In the genomic region with DNA sequence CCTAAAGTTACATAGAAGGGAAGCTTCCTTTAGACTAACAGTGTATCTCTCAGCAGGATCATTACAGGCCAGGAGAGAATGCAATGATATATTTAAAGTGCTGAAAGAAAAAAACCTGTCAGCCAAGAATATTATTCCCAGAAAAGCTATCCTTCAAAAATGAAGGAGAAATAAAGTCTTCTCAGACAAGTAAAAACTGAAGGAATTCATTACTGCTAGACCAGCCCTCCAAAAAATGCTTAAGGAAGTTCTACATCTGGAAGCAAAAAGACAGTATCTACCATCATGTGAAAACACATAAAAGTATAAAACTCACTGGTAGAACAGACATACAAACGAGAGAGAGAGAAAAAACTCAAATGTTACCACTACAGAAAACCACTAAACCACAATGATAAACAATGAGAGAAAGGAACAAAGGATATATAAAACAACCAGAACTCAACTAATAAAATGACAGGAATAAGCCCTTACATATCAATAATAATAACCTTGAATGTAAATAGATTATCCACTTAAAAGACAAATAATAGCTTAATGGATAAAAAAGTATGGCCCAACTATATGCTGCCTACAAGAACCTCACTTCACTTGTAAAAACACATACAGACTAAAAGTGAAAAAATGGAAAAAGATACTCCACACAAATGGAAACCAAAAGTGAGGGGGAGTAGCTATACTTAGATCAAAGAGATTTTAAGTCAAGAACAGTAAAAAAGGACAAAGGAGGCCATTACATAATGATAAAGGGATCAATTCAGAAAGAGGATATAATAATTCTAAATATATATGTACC, we compare ENCODE assay signal across 14 cellular contexts. TPM values are rescaled to one million over a fixed set of nuclear protein-coding genes. Genes with fewer than 3 reads are reported as not detected.
DNase-seq lines count a peak whose midpoint lies in the region; ATAC-seq and TF ChIP-seq lines count a peak whose summit lies in the region.
"Had no signal": no experiment of that assay in that cellular context is flagged by ENCODE, and none has a peak within 500 bp of the region (broad histone marks: within the 10 kb centered on the region; RNA-seq: fewer than 3 reads in every experiment).

No MANE protein-coding gene starts in this region.

- peaks cover 22 to 49% (median 36%) of the 10 kb centered on the region in 4 donors for H3K4me1 Mint-ChIP-seq in CD4-positive, alpha-beta memory T cell
- peaks cover 57% of the 10 kb centered on the region for H3K4me1 Mint-ChIP-seq in central memory CD8-positive, alpha-beta T cell

- peaks cover 0 to 12% of the 10 kb centered on the region in 2 donors for H3K9me3 ChIP-seq in CD4-positive, alpha-beta memory T cell (ENCODE audit: control insufficient read depth in 1 of 2, low read length in 2 of 2)
- H3K9me3 ChIP-seq in left lung (peaks cover 0 to 40% of the 10 kb centered on the region in 2 donors), gastroesophageal sphincter (peaks cover 0 to 37% (median 3%) of the 10 kb centered on the region in 3 donors)

- intact Hi-C loops in CD4-positive, alpha-beta memory T cell (cut with micrococcal nuclease), result no loop called here
- intact Hi-C loops in left lung (cut with DNase I), result no loop called here

- POLR2A ChIA-PET in CD4-positive, alpha-beta memory T cell (lab: Charles Lee; ENCODE audit: partially characterized antibody), result interaction anchor here (1.1 kb wide), 1 partner anchor 25 kb away, joined by 3 read pairs; no protein-coding TSS in a partner anchor

- WGBS in gastroesophageal sphincter (ENCODE audit: low coverage in 1 of 2), 2 donors, result 68 to 100% methylated on average over 1 of the region's 1 CpG

- H3K27ac ChIP-seq in CD4-positive, alpha-beta memory T cell (ENCODE audit: low read depth, low read length), result no peak overlapping the region
- H3K27ac ChIP-seq in left lung (no peak overlapping the region), gastroesophageal sphincter (no peak overlapping the region)
- H3K27ac ChIP-seq: transverse colon had no signal

- peaks cover 2 to 57% (median 40%) of the 10 kb centered on the region in 8 donors for H3K9me3 Mint-ChIP-seq in CD4-positive, alpha-beta memory T cell
- H3K9me3 Mint-ChIP-seq in central memory CD8-positive, alpha-beta T cell, result peaks cover 28% of the 10 kb centered on the region

- CTCF ChIA-PET in CD4-positive, alpha-beta memory T cell (lab: Charles Lee; ENCODE audit: partially characterized antibody), result interaction anchor here (0.8 to 2.0 kb wide), 6 partner anchors 9 to 312 kb away, joined by 3 to 8 read pairs (median 4); no protein-coding TSS in a partner anchor

- peak overlapping the region in 2 of 8 donors; percentile 3 to 10 for H3K4me3 Mint-ChIP-seq in CD4-positive, alpha-beta memory T cell
- H3K4me3 Mint-ChIP-seq in central memory CD8-positive, alpha-beta T cell, result no peak overlapping the region

- H3K36me3 Mint-ChIP-seq in CD4-positive, alpha-beta memory T cell, result peaks cover 70 to 82% of the 10 kb centered on the region in 2 donors
- H3K36me3 Mint-ChIP-seq in central memory CD8-positive, alpha-beta T cell (ENCODE audit: insufficient read depth), result peaks cover 7% of the 10 kb centered on the region

- H3K27me3 Mint-ChIP-seq in CD4-positive, alpha-beta memory T cell, result no peaks in the 10 kb centered on the region
- no peaks in the 10 kb centered on the region for H3K27me3 Mint-ChIP-seq in central memory CD8-positive, alpha-beta T cell
- H3K27me3 Mint-ChIP-seq: progenitor cell of endocrine pancreas had no signal

- no peak for TF ChIP-seq POLR2A in gastroesophageal sphincter (IDR thresholded peaks at IDR 0.05)

- peak; percentile 75 for ATAC-seq in GM18519 (IDR thresholded peaks at IDR 0.05; ENCODE audit: low FRiP score, unreplicated experiment)
- ATAC-seq in central memory CD8-positive, alpha-beta T cell (replicated peaks; ENCODE audit: extremely low read depth, poor library complexity, severe bottlenecking), result no peak
- ATAC-seq in left lung, result no peak
- no peak for ATAC-seq in gastroesophageal sphincter

- no peaks in the 10 kb centered on the region for H3K4me1 ChIP-seq in CD4-positive, alpha-beta memory T cell (ENCODE audit: insufficient read depth, low read length)
- H3K4me1 ChIP-seq in left lung (peaks cover 0 to 4% of the 10 kb centered on the region in 2 donors), gastroesophageal sphincter (no peaks in the 10 kb centered on the region)
- H3K4me1 ChIP-seq: transverse colon had no signal

- DNase-seq in CD4-positive, alpha-beta memory T cell, result peak in 2 of 5 donors; percentile 10 to 16
- DNase-seq in LHCN-M2 (ENCODE audit: low read depth), result peak; percentile 20
- no peak for DNase-seq in central memory CD8-positive, alpha-beta T cell (ENCODE audit: low spot score in 2 of 2)
- DNase-seq in ureter (ENCODE audit: low spot score), result no peak
- DNase-seq in medulla oblongata (ENCODE audit: extremely low spot score), result no peak
- DNase-seq in left lung, result no peak
- DNase-seq: activated CD4-positive, alpha-beta T cell treated with anti-CD3 and anti-CD28 coated beads, Interleukin-2, amount 50 U/mL, for 1 hour; DMS79; NCI-H2107; stimulated activated CD4-positive, alpha-beta T cell treated with anti-CD3 and anti-CD28 coated beads, Interleukin-15, amount 100 ng/mL, for 24 hours; transverse colon had no signal

- no peaks in the 10 kb centered on the region for H3K36me3 ChIP-seq in CD4-positive, alpha-beta memory T cell (ENCODE audit: insufficient read depth, low read length)
- H3K36me3 ChIP-seq in left lung (peaks cover 0 to 14% of the 10 kb centered on the region in 2 donors), gastroesophageal sphincter (peaks cover 0 to 42% of the 10 kb centered on the region in 2 donors)

- peak overlapping the region; percentile 5 to 71 (median 47) for H3K27ac Mint-ChIP-seq in CD4-positive, alpha-beta memory T cell
- H3K27ac Mint-ChIP-seq in central memory CD8-positive, alpha-beta T cell (ENCODE audit: low read depth), result peak overlapping the region; percentile 67
- H3K27ac Mint-ChIP-seq: progenitor cell of endocrine pancreas had no signal

- no peaks in the 10 kb centered on the region for H3K27me3 ChIP-seq in CD4-positive, alpha-beta memory T cell (ENCODE audit: insufficient read depth, low read length)
- H3K27me3 ChIP-seq in left lung, result no peaks in the 10 kb centered on the region
- H3K27me3 ChIP-seq in gastroesophageal sphincter, result no peaks in the 10 kb centered on the region
- H3K27me3 ChIP-seq: transverse colon had no signal

- TF ChIP-seq EP300 in gastroesophageal sphincter (IDR thresholded peaks at IDR 0.05), result no peak

- no peak overlapping the region for H3K4me3 ChIP-seq in CD4-positive, alpha-beta memory T cell (ENCODE audit: low read length in 2 of 2)
- H3K4me3 ChIP-seq in left lung (no peak overlapping the region), gastroesophageal sphincter (no peak overlapping the region)
- H3K4me3 ChIP-seq: transverse colon had no signal

- TF ChIP-seq CTCF in left lung (IDR thresholded peaks at IDR 0.05), result no peak
- no peak for TF ChIP-seq CTCF in gastroesophageal sphincter (IDR thresholded peaks at IDR 0.05)

RNA-seq across cellular contexts. Expression of gene NSL1, which starts 22.0 kb away (rescaled TPM):
- total RNA-seq in CD4-positive, alpha-beta memory T cell, result 10 to 100 TPM; 38.0 to 38.5 TPM
- 10 to 100 TPM; 56.3 to 61.8 TPM for polyA plus RNA-seq in CD4-positive, alpha-beta memory T cell
- total RNA-seq in LHCN-M2 (2014; rRNA removed) (36.2 and 55.0 TPM in 2 replicates), ureter (35.5 TPM), left lung (10 to 100 TPM; 31.1 to 33.5 TPM), gastroesophageal sphincter (10 to 100 TPM; 20.1 to 36.4 (median 31.1) TPM)
- 15.9 TPM for polyA plus RNA-seq in LHCN-M2 (2012)

RNA-seq across cellular contexts. Expression of gene TATDN3, which starts 22.1 kb away (rescaled TPM):
- total RNA-seq in CD4-positive, alpha-beta memory T cell, result 10 to 100 TPM; 13.8 to 17.2 TPM
- 10 to 100 TPM; 18.5 to 18.9 TPM for polyA plus RNA-seq in CD4-positive, alpha-beta memory T cell
- 19.1 and 24.1 TPM in 2 replicates for total RNA-seq in LHCN-M2 (2014; rRNA removed)
- polyA plus RNA-seq in LHCN-M2 (2012), result 7.8 TPM
- 11.0 TPM for total RNA-seq in ureter
- total RNA-seq in left lung, result 10 to 100 TPM; 10.4 to 13.4 TPM
- total RNA-seq in gastroesophageal sphincter, result 10 to 100 TPM in 2 of 4 donors, 1 to 10 TPM in 2; 7.9 to 23.0 (median 9.9) TPM
